ENCODE assay signal across 19 cellular contexts in genomic region chr19:56101746-56102535, GRCh38.
"Had no signal": no experiment of that assay in that cellular context is flagged by ENCODE, and none has a peak within 500 bp of the region (broad histone marks: within the 10 kb centered on the region; RNA-seq: fewer than 3 reads in every experiment).

No MANE protein-coding gene starts in this region.

- H3K27me3 Mint-ChIP-seq: activated CD4-positive, alpha-beta memory T cell treated with anti-CD3 and anti-CD28 coated beads for 36 hours; activated CD4-positive, alpha-beta T cell treated with anti-CD3 and anti-CD28 coated beads for 36 hours; activated CD8-positive, alpha-beta memory T cell treated with anti-CD3 and anti-CD28 coated beads, Interleukin-2, amount 10 ng/mL, durations not matched to agents 7 days and 5 days; activated naive CD8-positive, alpha-beta T cell treated with anti-CD3 and anti-CD28 coated beads, Interleukin-2, amount 10 ng/mL, durations not matched to agents 7 days and 5 days; effector memory CD8-positive, alpha-beta T cell had no signal

- H3K36me3 Mint-ChIP-seq: activated naive CD8-positive, alpha-beta T cell treated with anti-CD3 and anti-CD28 coated beads, Interleukin-2, amount 10 ng/mL, durations not matched to agents 7 days and 5 days had no signal

- H3K4me3 Mint-ChIP-seq: activated CD4-positive, alpha-beta memory T cell treated with anti-CD3 and anti-CD28 coated beads for 36 hours; activated CD4-positive, alpha-beta T cell treated with anti-CD3 and anti-CD28 coated beads for 36 hours; activated CD8-positive, alpha-beta memory T cell treated with anti-CD3 and anti-CD28 coated beads, Interleukin-2, amount 10 ng/mL, durations not matched to agents 7 days and 5 days; activated naive CD8-positive, alpha-beta T cell treated with anti-CD3 and anti-CD28 coated beads, Interleukin-2, amount 10 ng/mL, durations not matched to agents 7 days and 5 days; effector memory CD8-positive, alpha-beta T cell; T-helper 2 cell treated with Interferon-gamma antibody and Interleukin-4, amounts not matched to agents 5 μg/mL and 100 μg/mL, for 36 hours had no signal

- DNase-seq: activated CD4-positive, alpha-beta memory T cell treated with anti-CD3 and anti-CD28 coated beads for 36 hours; activated CD4-positive, alpha-beta T cell treated with anti-CD3 and anti-CD28 coated beads for 36 hours; activated CD8-positive, alpha-beta memory T cell treated with anti-CD3 and anti-CD28 coated beads, Interleukin-2, amount 10 ng/mL, durations not matched to agents 7 days and 5 days; activated naive CD4-positive, alpha-beta T cell treated with Interleukin-2 at 50 U/mL for 16 hours; activated naive CD8-positive, alpha-beta T cell treated with anti-CD3 and anti-CD28 coated beads, Interleukin-2, amount 10 ng/mL, durations not matched to agents 7 days and 5 days; effector memory CD8-positive, alpha-beta T cell; hypothalamus; kidney; stimulated activated CD4-positive, alpha-beta T cell treated with anti-CD3 and anti-CD28 coated beads, Interleukin-4, amount 100 ng/mL, for 4 hours; stimulated activated naive CD4-positive, alpha-beta T cell; substantia nigra had no signal

- H3K9me3 ChIP-seq: pancreas, tibial nerve had no signal

- H3K4me3 ChIP-seq: lung, pancreas, SK-N-MC, tibial nerve had no signal

- H3K27ac ChIP-seq: pancreas, SK-N-MC had no signal

- H3K27me3 ChIP-seq: pancreas, tibial nerve had no signal

- H3K27ac Mint-ChIP-seq: activated CD4-positive, alpha-beta memory T cell treated with anti-CD3 and anti-CD28 coated beads for 36 hours; activated CD4-positive, alpha-beta T cell treated with anti-CD3 and anti-CD28 coated beads for 36 hours; activated CD8-positive, alpha-beta memory T cell treated with anti-CD3 and anti-CD28 coated beads, Interleukin-2, amount 10 ng/mL, durations not matched to agents 7 days and 5 days; activated naive CD8-positive, alpha-beta T cell treated with anti-CD3 and anti-CD28 coated beads, Interleukin-2, amount 10 ng/mL, durations not matched to agents 7 days and 5 days; activated T-helper 2 cell treated with anti-CD3 and anti-CD28 coated beads, Interferon-gamma antibody, Interleukin-2, Interleukin-4, amounts not matched to agents 10 μg/mL and 5 μg/mL and 100 μg/mL, durations not matched to agents 14 hours and 24 hours and 36 hours; T-helper 2 cell treated with Interferon-gamma antibody and Interleukin-4, amounts not matched to agents 5 μg/mL and 100 μg/mL, for 36 hours had no signal

- ATAC-seq: activated CD4-positive, alpha-beta T cell treated with anti-CD3 and anti-CD28 coated beads for 36 hours; activated CD8-positive, alpha-beta memory T cell treated with anti-CD3 and anti-CD28 coated beads, Interleukin-2, amount 10 ng/mL, durations not matched to agents 7 days and 5 days; effector memory CD8-positive, alpha-beta T cell; left lobe of liver; pancreas; sciatic nerve had no signal

- H3K9me3 Mint-ChIP-seq: activated CD4-positive, alpha-beta memory T cell treated with anti-CD3 and anti-CD28 coated beads for 36 hours; activated naive CD8-positive, alpha-beta T cell treated with anti-CD3 and anti-CD28 coated beads, Interleukin-2, amount 10 ng/mL, durations not matched to agents 7 days and 5 days; activated T-helper 2 cell treated with anti-CD3 and anti-CD28 coated beads, Interferon-gamma antibody, Interleukin-2, Interleukin-4, amounts not matched to agents 10 μg/mL and 5 μg/mL and 100 μg/mL, durations not matched to agents 14 hours and 24 hours and 36 hours; effector memory CD8-positive, alpha-beta T cell; T-helper 2 cell treated with Interferon-gamma antibody and Interleukin-4, amounts not matched to agents 5 μg/mL and 100 μg/mL, for 36 hours had no signal
